ENCODE assay signal across 16 cellular contexts in the genomic region with DNA sequence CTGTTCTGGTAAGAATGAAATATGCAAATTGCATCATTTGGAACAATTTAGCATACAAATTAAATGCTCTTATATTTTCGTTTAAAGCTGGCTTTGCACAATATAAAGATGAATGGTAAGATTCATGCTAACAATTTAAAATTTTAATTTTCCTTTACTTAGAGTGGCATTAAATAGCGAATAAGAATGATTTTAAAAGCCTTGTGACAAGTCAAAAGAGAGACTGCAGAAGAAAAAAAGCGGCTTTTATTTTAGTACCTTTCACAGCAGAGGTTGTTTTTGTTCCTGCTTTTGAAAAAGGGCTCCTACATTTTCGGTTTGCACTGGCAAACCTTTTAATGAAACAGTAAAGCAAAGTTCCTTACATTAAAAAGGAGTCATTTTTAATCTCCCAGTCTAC.
"Had no signal": no experiment of that assay in that cellular context is flagged by ENCODE, and none has a peak within 500 bp of the region (broad histone marks: within the 10 kb centered on the region; RNA-seq: fewer than 3 reads in every experiment).

No MANE protein-coding gene starts in this region.

- H3K9me3 Mint-ChIP-seq: activated naive CD4-positive, alpha-beta T cell treated with anti-CD3 and anti-CD28 coated beads, Interleukin-2, amount 50 U/mL, for 72 hours; type B pancreatic cell had no signal

- H3K27me3 ChIP-seq: body of pancreas, esophagus squamous epithelium, heart right ventricle, left lung, testis had no signal

- ATAC-seq: body of pancreas, heart right ventricle, left lung, SK-N-SH treated with all-trans-retinoic acid at 6 μM for 48 hours had no signal

- H3K9me3 ChIP-seq: body of pancreas, esophagus squamous epithelium, heart right ventricle, left lung, testis had no signal

- FAIRE-seq: TTC549 had no signal

- H3K36me3 Mint-ChIP-seq: type B pancreatic cell had no signal

- H3K27ac Mint-ChIP-seq: type B pancreatic cell had no signal

- H3K36me3 ChIP-seq: esophagus squamous epithelium, heart right ventricle had no signal

- H3K4me3 ChIP-seq: body of pancreas, esophagus squamous epithelium, heart right ventricle, left lung, testis had no signal

- H3K27ac ChIP-seq: body of pancreas, esophagus squamous epithelium, testis had no signal

- H3K4me3 Mint-ChIP-seq: type B pancreatic cell had no signal

- DNase-seq: activated gamma-delta T cell; activated T-cell treated with anti-CD3 and anti-CD28 coated beads for 4 hours; body of pancreas; dermis blood vessel endothelial cell; effector memory CD4-positive, alpha-beta T cell; esophagus squamous epithelium; heart right ventricle; left lung; midbrain; SIG-M5; stimulated activated CD4-positive, alpha-beta T cell treated with anti-CD3 and anti-CD28 coated beads, Interleukin-2, amount 100 ng/mL, for 24 hours; testis had no signal
